9 cellular contexts compared by ENCODE assay signal in the genomic region with DNA sequence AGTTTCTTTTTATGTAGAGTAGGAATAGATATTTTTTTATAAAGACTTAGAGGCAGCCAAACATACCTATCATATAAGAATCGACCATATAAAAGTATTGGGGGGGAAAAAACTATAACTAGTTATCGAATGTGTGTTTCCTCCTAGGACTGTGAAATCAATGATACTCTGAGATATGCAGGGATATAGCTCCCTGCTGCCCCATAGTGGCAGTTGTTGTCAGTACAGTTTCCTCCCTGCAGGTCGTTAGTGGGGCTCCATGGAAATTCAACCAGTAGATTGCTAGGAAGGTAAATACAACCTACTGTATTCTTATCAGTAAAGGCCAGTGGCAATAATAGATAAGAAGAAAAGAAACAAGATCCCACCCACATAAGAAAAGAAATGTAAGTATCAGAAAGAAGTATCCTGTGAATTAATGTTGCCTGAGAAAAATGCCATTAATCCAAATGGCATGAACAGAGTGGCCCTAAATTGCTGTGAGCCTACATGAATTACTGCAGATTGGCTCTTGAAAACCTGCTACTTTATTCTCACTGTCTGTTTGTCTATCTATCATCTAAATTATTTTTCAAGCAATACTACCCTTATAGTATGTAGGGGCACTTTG.
DNase-seq lines count a peak whose midpoint lies in the region; ATAC-seq and TF ChIP-seq lines count a peak whose summit lies in the region.
"Had no signal": no experiment of that assay in that cellular context is flagged by ENCODE, and none has a peak within 500 bp of the region (broad histone marks: within the 10 kb centered on the region; RNA-seq: fewer than 3 reads in every experiment).

No MANE protein-coding gene starts in this region.

- no peaks in the 10 kb centered on the region for H3K79me2 ChIP-seq in PC-9 (ENCODE audit: low read depth)

- H3K4me2 ChIP-seq in PC-9: no peak overlapping the region

- no peaks in the 10 kb centered on the region for H3K36me3 ChIP-seq in PC-9 (ENCODE audit: low read depth)
- H3K36me3 ChIP-seq in body of pancreas (replicated peaks in 1 of 2; ENCODE audit: insufficient read depth in 1 of 2, low read depth in 2 of 2): no peaks in the 10 kb centered on the region

- no peak overlapping the region for H3K27ac ChIP-seq in PC-9
- no peak overlapping the region for H3K27ac ChIP-seq in body of pancreas

- H3K27me3 ChIP-seq in PC-9 (ENCODE audit: insufficient read depth, low read depth) (no peaks in the 10 kb centered on the region), body of pancreas (no peaks in the 10 kb centered on the region)

- H3K27ac Mint-ChIP-seq in immature natural killer cell: no peak overlapping the region
- H3K27ac Mint-ChIP-seq: activated naive CD8-positive, alpha-beta T cell had no signal

- TF ChIP-seq POLR2A in body of pancreas (IDR thresholded peaks at IDR 0.05): no peak

- no peak overlapping the region for H3K4me3 Mint-ChIP-seq in immature natural killer cell
- H3K4me3 Mint-ChIP-seq: activated naive CD8-positive, alpha-beta T cell had no signal

- no peaks in the 10 kb centered on the region for H3F3A ChIP-seq in PC-9 (ENCODE audit: insufficient read depth, low read depth)

- H3K4me3 ChIP-seq in PC-9 (no peak overlapping the region), body of pancreas (no peak overlapping the region)

- no peaks in the 10 kb centered on the region for H4K20me1 ChIP-seq in PC-9 (ENCODE audit: insufficient read depth)

- peaks cover 0 to 21% (median 6%) of the 10 kb centered on the region in 6 donors for H3K9me3 Mint-ChIP-seq in immature natural killer cell

- no peak overlapping the region for H2AFZ ChIP-seq in PC-9

- WGBS in body of pancreas, 2 donors: 30 to 37% methylated on average over 3 of the region's 3 CpGs

- DNase-seq in ELR (ENCODE audit: low read depth) (peak; percentile 70), PC-9 (peak in 1 of 2 experiments; percentile 37), body of pancreas (peak; percentile 40 to 68 (median 48)), lung microvascular endothelial cell (ENCODE audit: low read depth in 2 of 2) (peak; percentile 54 to 63), NK-92 (lab: John Stamatoyannopoulos, UW; ENCODE audit: unreplicated experiment) (no peak), immature natural killer cell (no peak)

- intact Hi-C loops in PC-9 (cut with micrococcal nuclease; ENCODE audit: unreplicated experiment): loop anchor here (1.0 to 10.0 kb wide), 2 partner anchors 462 to 1110 kb away; no protein-coding TSS in a partner anchor
- intact Hi-C loops in body of pancreas (cut with DNase I): no loop called here

- no peaks in the 10 kb centered on the region for H3K27me3 Mint-ChIP-seq in immature natural killer cell (ENCODE audit: low read depth in 3 of 3)

- POLR2A ChIA-PET in PC-9 (lab: Charles Lee; ENCODE audit: unreplicated experiment): no interaction called here

- peak; percentile 83 for ATAC-seq in GM19397 (IDR thresholded peaks at IDR 0.05; ENCODE audit: unreplicated experiment)
- ATAC-seq in HG03280 (IDR thresholded peaks at IDR 0.05; ENCODE audit: unreplicated experiment): peak; percentile 79
- no peak for ATAC-seq in body of pancreas

- no peaks in the 10 kb centered on the region for H3K9me3 ChIP-seq in PC-9 (ENCODE audit: insufficient read depth, low read depth)
- no peaks in the 10 kb centered on the region for H3K9me3 ChIP-seq in body of pancreas

- H3K9me2 ChIP-seq in PC-9 (ENCODE audit: insufficient read depth): no peaks in the 10 kb centered on the region

- CTCF ChIA-PET in PC-9 (lab: Charles Lee): no interaction called here

- no peaks in the 10 kb centered on the region for H3K4me1 Mint-ChIP-seq in immature natural killer cell

- peak; percentile 71 for TF ChIP-seq CTCF in PC-9 (conservative IDR thresholded peaks at IDR 0.05)
- peak; percentile 16 to 55 (median 49) for TF ChIP-seq CTCF in body of pancreas (IDR thresholded peaks at IDR 0.05)

- H3K36me3 Mint-ChIP-seq in immature natural killer cell: no peaks in the 10 kb centered on the region
- H3K36me3 Mint-ChIP-seq: activated naive CD8-positive, alpha-beta T cell had no signal

- BruUV-seq in PC-9 (replicated peaks; lab: Mats Ljungman, UMichigan): no TSS peak

- H3K4me1 ChIP-seq in PC-9 (replicated peaks; ENCODE audit: insufficient read depth) (no peaks in the 10 kb centered on the region), body of pancreas (no peaks in the 10 kb centered on the region)

Comparison
In these comparisons a context has a peak if more than half of its experiments do, and no peak if none do; other contexts are left out.
1. DNase-seq: peak in ELR (single experiment), body of pancreas (4 of 4) and lung microvascular endothelial cell (2 of 2); none in NK-92 (single experiment) and immature natural killer cell (0 of 3).